ENCODE assay signal across 20 cellular contexts in genomic region chr22:41638748-41639147, GRCh38.
"Had no signal": no experiment of that assay in that cellular context is flagged by ENCODE, and none has a peak within 500 bp of the region (broad histone marks: within the 10 kb centered on the region; RNA-seq: fewer than 3 reads in every experiment).

No MANE protein-coding gene starts in this region.

- H3K4me1 ChIP-seq: body of pancreas, prostate gland had no signal

- H3K4me3 Mint-ChIP-seq: activated CD8-positive, alpha-beta T cell treated with anti-CD3 and anti-CD28 coated beads, Interleukin-2, amount 10 ng/mL, durations not matched to agents 7 days and 5 days; activated naive CD4-positive, alpha-beta T cell treated with anti-CD3 and anti-CD28 coated beads for 36 hours; activated T-cell treated with anti-CD3 and anti-CD28 coated beads, Interleukin-2, amount 50 U/mL, for 4 hours; memory B cell; nephron had no signal

- H3K27me3 Mint-ChIP-seq: memory B cell had no signal

- H3K27me3 ChIP-seq: body of pancreas, cardiac muscle cell, hepatocyte, neutrophil, ovary had no signal

- H3K9me3 ChIP-seq: body of pancreas, neutrophil, ovary, prostate gland had no signal

- H3K27ac Mint-ChIP-seq: activated CD8-positive, alpha-beta T cell treated with anti-CD3 and anti-CD28 coated beads, Interleukin-2, amount 10 ng/mL, durations not matched to agents 7 days and 5 days; activated naive CD4-positive, alpha-beta T cell treated with anti-CD3 and anti-CD28 coated beads for 36 hours; memory B cell; nephron had no signal

- H3K4me3 ChIP-seq: body of pancreas, cardiac muscle cell, hepatocyte, ovary, prostate gland had no signal

- ATAC-seq: activated CD4-positive, CD25-positive, alpha-beta regulatory T cell treated with anti-CD3 and anti-CD28 coated beads, Interleukin-2, amount 50 U/mL, for 24 hours; activated CD8-positive, alpha-beta T cell treated with anti-CD3 and anti-CD28 coated beads, Interleukin-2, amount 10 ng/mL, durations not matched to agents 7 days and 5 days; activated T-cell treated with anti-CD3 and anti-CD28 coated beads, Interleukin-2, amount 50 U/mL, for 4 hours; stimulated activated naive CD8-positive, alpha-beta T cell treated with anti-CD3 and anti-CD28 coated beads, Interleukin-15, Interleukin-2, amounts not matched to agents 100 U/mL and 50 U/mL, for 24 hours had no signal

- H3K36me3 ChIP-seq: ovary had no signal

- H3K4me1 Mint-ChIP-seq: nephron had no signal

- H3K9me3 Mint-ChIP-seq: activated naive CD4-positive, alpha-beta T cell treated with anti-CD3 and anti-CD28 coated beads for 36 hours; activated T-cell treated with anti-CD3 and anti-CD28 coated beads, Interleukin-2, amount 50 U/mL, for 4 hours; nephron had no signal

- H3K27ac ChIP-seq: body of pancreas, hepatocyte, neutrophil, ovary, prostate gland, VCaP had no signal

- DNase-seq: activated CD4-positive, alpha-beta T cell treated with anti-CD3 and anti-CD28 coated beads, Interleukin-2, amount 50 U/mL, for 1 hour; activated CD8-positive, alpha-beta T cell treated with anti-CD3 and anti-CD28 coated beads, Interleukin-2, amount 10 ng/mL, durations not matched to agents 7 days and 5 days; activated naive CD4-positive, alpha-beta T cell treated with anti-CD3 and anti-CD28 coated beads for 36 hours; activated T-cell treated with anti-CD3 and anti-CD28 coated beads, Interleukin-2, amount 50 U/mL, for 4 hours; anterior cingulate cortex; body of pancreas; foreskin melanocyte; kidney glomerular epithelial cell; left ventricle myocardium superior; ovary; stimulated activated CD4-positive, alpha-beta T cell treated with anti-CD3 and anti-CD28 coated beads, Interleukin-4, amount 100 ng/mL, for 4 hours; stimulated activated naive CD8-positive, alpha-beta T cell treated with anti-CD3 and anti-CD28 coated beads, Interleukin-15, Interleukin-2, amounts not matched to agents 100 U/mL and 50 U/mL, for 24 hours had no signal
